ENCODE assay signal across 16 cellular contexts in the genomic region with DNA sequence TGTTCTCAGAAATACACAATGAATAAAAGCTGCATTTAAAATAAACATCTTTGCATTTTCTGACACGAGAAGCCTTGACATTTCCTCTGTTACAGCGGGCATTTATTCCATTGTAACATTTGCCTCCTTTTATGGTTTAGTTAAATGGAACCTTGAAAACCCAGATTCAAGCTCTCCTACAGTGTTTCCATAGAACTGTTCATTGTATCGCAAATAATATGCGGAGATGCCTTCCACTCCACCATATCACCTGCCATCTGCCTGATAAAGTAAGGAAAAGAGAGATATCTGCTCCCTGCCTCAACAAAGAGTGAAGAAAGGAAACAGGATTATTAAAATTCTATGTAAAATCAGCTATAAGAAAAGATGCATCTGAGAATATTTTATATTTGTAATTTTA.
"Had no signal": no experiment of that assay in that cellular context is flagged by ENCODE, and none has a peak within 500 bp of the region (broad histone marks: within the 10 kb centered on the region; RNA-seq: fewer than 3 reads in every experiment).

No MANE protein-coding gene starts in this region.

- H3K27ac ChIP-seq: testis, upper lobe of left lung had no signal

- H3K4me3 ChIP-seq: testis, upper lobe of left lung had no signal

- DNase-seq: activated CD4-positive, alpha-beta T cell treated with anti-CD3 and anti-CD28 coated beads, Interleukin-2, amount 50 U/mL, for 1 hour; activated naive CD4-positive, alpha-beta T cell treated with Interleukin-2 at 50 U/mL for 16 hours; activated naive CD8-positive, alpha-beta T cell treated with anti-CD3 and anti-CD28 coated beads, Interleukin-2, amount 50 U/mL, for 24 hours; activated T-cell treated with anti-CD3 and anti-CD28 coated beads for 4 hours; aorta; cortex of kidney; effector CD4-positive, alpha-beta T cell; foreskin fibroblast; kidney glomerular epithelial cell; left ventricle myocardium superior; naive thymus-derived CD8-positive, alpha-beta T cell; occipital lobe; right cardiac atrium; T-helper 9 cell; testis; upper lobe of left lung had no signal

- H3K36me3 ChIP-seq: upper lobe of left lung had no signal

- H3K4me1 ChIP-seq: testis, upper lobe of left lung had no signal

- H3K27me3 ChIP-seq: testis, upper lobe of left lung had no signal

- H3K9me3 ChIP-seq: testis, upper lobe of left lung had no signal
